ENCODE assay signal across 9 cellular contexts in the genomic region with DNA sequence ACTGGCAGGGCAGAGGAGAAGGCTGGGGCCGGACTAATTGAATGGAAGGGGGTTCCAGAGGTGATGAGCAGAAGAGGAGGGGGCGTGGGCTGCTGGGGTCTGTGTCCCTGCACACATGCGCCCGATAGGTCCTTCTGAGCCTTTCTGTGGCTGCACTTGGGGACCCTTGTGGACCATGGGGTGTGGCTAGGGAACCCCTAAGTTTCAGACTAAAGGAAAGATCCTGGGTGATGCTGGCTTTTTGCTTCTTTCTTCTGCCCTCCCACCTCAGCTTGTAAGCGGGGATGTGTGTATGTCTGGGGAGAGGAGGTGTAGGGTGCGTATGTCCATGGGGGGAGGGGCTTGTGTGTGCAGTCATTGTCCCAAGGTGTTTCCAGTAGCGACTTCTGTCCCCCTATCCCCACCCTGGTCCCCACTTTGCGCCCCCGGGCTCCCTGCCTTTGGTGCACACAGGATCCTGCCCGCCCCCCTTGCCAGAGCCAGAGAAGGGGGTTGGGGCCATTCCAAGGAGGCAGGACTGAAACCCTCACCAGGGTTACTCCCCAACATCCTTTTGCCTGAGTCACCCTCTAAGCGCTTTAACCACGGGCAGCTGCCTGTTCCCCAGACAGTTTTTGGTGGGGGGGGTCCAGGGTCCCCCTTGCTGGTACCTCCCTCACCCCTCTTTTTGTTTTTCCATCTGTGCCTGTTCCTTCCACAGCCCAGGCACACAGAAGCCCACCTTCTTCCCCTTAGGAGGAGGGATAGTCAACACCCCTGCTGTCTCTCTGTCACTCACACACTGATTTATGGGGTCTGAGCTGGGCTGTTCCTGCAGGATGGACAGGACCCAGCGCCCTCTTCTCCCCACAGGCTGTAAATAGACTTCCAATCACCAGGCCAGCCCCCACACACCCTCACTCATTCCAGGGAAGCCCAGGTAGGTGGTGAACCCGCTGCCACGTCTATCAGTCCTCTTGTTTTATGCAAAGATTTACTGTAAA.
DNase-seq lines count a peak whose midpoint lies in the region; ATAC-seq, FAIRE-seq and TF ChIP-seq lines count a peak whose summit lies in the region.
"Had no signal": no experiment of that assay in that cellular context is flagged by ENCODE, and none has a peak within 500 bp of the region (broad histone marks: within the 10 kb centered on the region; RNA-seq: fewer than 3 reads in every experiment).

No MANE protein-coding gene starts in this region.

- peaks cover 42% of the 10 kb centered on the region for H3K4me1 Mint-ChIP-seq in GM23338

- CTCF ChIA-PET in AG04449 (lab: Yijun Ruan, JAX) = interaction anchor here (1.0 to 15.2 kb wide), 9 partner anchors 32 to 154 kb away, joined by 3 to 210 read pairs (median 5); no protein-coding TSS in a partner anchor

- no peaks in the 10 kb centered on the region; the same call in 1 of the 2 replicates for H4K20me1 ChIP-seq in GM23338 (replicated peaks; ENCODE audit: insufficient read depth)

- H3K27me3 ChIP-seq in GM23338 (ENCODE audit: insufficient read depth) (peaks cover 21% of the 10 kb centered on the region), gastroesophageal sphincter (no peaks in the 10 kb centered on the region)

- no peak overlapping the region for H3K9ac ChIP-seq in kidney (ENCODE audit: low read length in 2 of 2)

- 70 to 86% methylated on average over 2 to 10 of the region's 15 CpGs for WGBS in gastroesophageal sphincter (ENCODE audit: low coverage in 1 of 2), 2 donors

- POLR2A ChIA-PET in AG04449 (lab: Yijun Ruan, JAX) = interaction anchor here (1.0 to 1.1 kb wide), 2 partner anchors 60 to 157 kb away, joined by 3 to 4 read pairs; no protein-coding TSS in a partner anchor

- peak overlapping the region; percentile 95 for H3K4me2 ChIP-seq in GM23338

- H3K9me2 ChIP-seq in GM23338 (ENCODE audit: insufficient read depth) = no peaks in the 10 kb centered on the region

- H3K4me1 ChIP-seq in GM23338 (ENCODE audit: insufficient read depth) = peaks cover 31% of the 10 kb centered on the region
- no peaks in the 10 kb centered on the region for H3K4me1 ChIP-seq in kidney (ENCODE audit: control insufficient read depth in 1 of 2, insufficient read depth in 1 of 2, low read depth in 1 of 2, low read length in 2 of 2)
- peaks cover 0 to 36% (median 16%) of the 10 kb centered on the region in 3 donors for H3K4me1 ChIP-seq in gastroesophageal sphincter

- FAIRE-seq in kidney (lab: Jason Lieb, UNC) (no peak), GM19239 (lab: Jason Lieb, UNC) (no peak)

- no peak overlapping the region for H3K27ac ChIP-seq in GM23338 (ENCODE audit: low read depth)
- H3K27ac ChIP-seq in kidney (ENCODE audit: low read depth in 2 of 2, low read length in 2 of 2) = no peak overlapping the region
- H3K27ac ChIP-seq in gastroesophageal sphincter = no peak overlapping the region

- intact Hi-C loops in kidney (cut with DNase I) = no loop called here

- H3K9me3 ChIP-seq in kidney (ENCODE audit: control insufficient read depth in 1 of 2, low read length in 2 of 2) = no peaks in the 10 kb centered on the region
- H3K9me3 ChIP-seq in gastroesophageal sphincter = no peaks in the 10 kb centered on the region

- H3F3A ChIP-seq in GM23338 (replicated peaks; ENCODE audit: low read depth) = peaks cover 28% of the 10 kb centered on the region

- DNase-seq in AG04449 (ENCODE audit: low read depth, low spot score) (peak; percentile 28), GM23338 (ENCODE audit: low spot score) (peak; percentile 52), astrocyte of the hippocampus (ENCODE audit: low read depth, low spot score) (peak; percentile 73), kidney (peak; percentile 75), GM19239 (ENCODE audit: insufficient read length, low spot score) (no peak)
- DNase-seq: DND-41 had no signal

- H3K4me3 ChIP-seq in AG04449 (ENCODE audit: low read depth, low read length) (no peak overlapping the region), GM23338 (peak overlapping the region; percentile 74), kidney (ENCODE audit: low read length in 2 of 2) (no peak overlapping the region), gastroesophageal sphincter (peak overlapping the region in 1 of 2 donors; percentile 39)

- ATAC-seq in GM23338 = peak; percentile 3
- ATAC-seq in gastroesophageal sphincter = no peak
- no peak for ATAC-seq in GM21526 (IDR thresholded peaks at IDR 0.05; ENCODE audit: low FRiP score, unreplicated experiment)
- ATAC-seq in GM21447 (IDR thresholded peaks at IDR 0.05; ENCODE audit: unreplicated experiment) = no peak

- H3K9me3 Mint-ChIP-seq in GM23338 = 0 out of 3 replicates have a peak, but pooled peaks cover 4% of the 10 kb centered on the region

- H3K27me3 Mint-ChIP-seq in GM23338 (ENCODE audit: insufficient read depth, low read depth, poor library complexity) = peaks cover 46% of the 10 kb centered on the region

- no peak for TF ChIP-seq EP300 in gastroesophageal sphincter (IDR thresholded peaks at IDR 0.05)

- no peaks in the 10 kb centered on the region for H3K36me3 ChIP-seq in GM23338 (ENCODE audit: insufficient read depth)
- no peaks in the 10 kb centered on the region for H3K36me3 ChIP-seq in kidney (ENCODE audit: control insufficient read depth in 1 of 2, insufficient read depth in 2 of 2, low read length in 2 of 2)
- peaks cover 0 to 17% of the 10 kb centered on the region in 2 donors for H3K36me3 ChIP-seq in gastroesophageal sphincter

- no peak for TF ChIP-seq POLR2A in gastroesophageal sphincter (IDR thresholded peaks at IDR 0.05)

- TF ChIP-seq CTCF in AG04449 (IDR thresholded peaks at IDR 0.05; ENCODE audit: insufficient read depth, low read length, missing control alignments) = no peak
- TF ChIP-seq CTCF in GM23338 (conservative IDR thresholded peaks at IDR 0.05; ENCODE audit: low read depth in 2 of 2) = no peak
- TF ChIP-seq CTCF in kidney (IDR thresholded peaks at IDR 0.05; ENCODE audit: borderline replicate concordance, extremely low read depth, insufficient read depth) = no peak
- no peak for TF ChIP-seq CTCF in gastroesophageal sphincter (IDR thresholded peaks at IDR 0.05)

- no peak overlapping the region for H2AFZ ChIP-seq in GM23338

- peak overlapping the region; percentile 76; the same call in 1 of the 2 replicates for H3K27ac Mint-ChIP-seq in GM23338

- H3K36me3 Mint-ChIP-seq in GM23338 (ENCODE audit: low read depth) = peaks cover 8% of the 10 kb centered on the region

- H3K79me2 ChIP-seq in GM23338 (replicated peaks; ENCODE audit: insufficient read depth) = no peaks in the 10 kb centered on the region

- H3K4me3 Mint-ChIP-seq in GM23338 = peak overlapping the region; percentile 70

TF ChIP-seq in GM23338, 12 proteins besides CTCF, POLR2A, EP300 and RAD21 (continues in another document):
- no peak for TF ChIP-seq NANOG (IDR thresholded peaks at IDR 0.05; ENCODE audit: borderline replicate concordance)
- TF ChIP-seq, protein P1, sequence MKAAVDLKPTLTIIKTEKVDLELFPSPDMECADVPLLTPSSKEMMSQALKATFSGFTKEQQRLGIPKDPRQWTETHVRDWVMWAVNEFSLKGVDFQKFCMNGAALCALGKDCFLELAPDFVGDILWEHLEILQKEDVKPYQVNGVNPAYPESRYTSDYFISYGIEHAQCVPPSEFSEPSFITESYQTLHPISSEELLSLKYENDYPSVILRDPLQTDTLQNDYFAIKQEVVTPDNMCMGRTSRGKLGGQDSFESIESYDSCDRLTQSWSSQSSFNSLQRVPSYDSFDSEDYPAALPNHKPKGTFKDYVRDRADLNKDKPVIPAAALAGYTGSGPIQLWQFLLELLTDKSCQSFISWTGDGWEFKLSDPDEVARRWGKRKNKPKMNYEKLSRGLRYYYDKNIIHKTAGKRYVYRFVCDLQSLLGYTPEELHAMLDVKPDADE (IDR thresholded peaks at IDR 0.05) = 0 out of 2 replicates have a peak, but pooled peaks have one; percentile 5
